ENCODE assay signal across 2 cellular contexts in genomic region chr1:201502511-201502857, GRCh38.
TF ChIP-seq lines count a peak whose summit lies in the region.

No MANE protein-coding gene starts in this region.

TF ChIP-seq in SK-N-SH treated with all-trans-retinoic acid at 6 μM for 48 hours, 23 proteins besides CTCF, POLR2A, EP300 and RAD21:
- TF ChIP-seq ZNF8 (CRISPR knock-in tag; IDR thresholded peaks at IDR 0.05) = no peak
- TF ChIP-seq RARB (CRISPR knock-in tag; IDR thresholded peaks at IDR 0.05) = peak; percentile 56
TF ChIP-seq in SK-N-SH treated with all-trans-retinoic acid at 6 μM for 48 hours: peak in this region for 1.

TF ChIP-seq in SK-N-SH, 30 proteins besides CTCF, POLR2A, EP300 and RAD21:
- TF ChIP-seq GABPA (IDR thresholded peaks at IDR 0.05; ENCODE audit: low read depth) (no peak), TAF1 (IDR thresholded peaks at IDR 0.05; ENCODE audit: borderline replicate concordance, low read depth, low read length) (no peak), NRF1 (IDR thresholded peaks at IDR 0.05; ENCODE audit: low read depth, low read length) (no peak), MXI1 (IDR thresholded peaks at IDR 0.05; ENCODE audit: low read depth, low read length) (no peak), CHD2 (IDR thresholded peaks at IDR 0.05; ENCODE audit: low read length, partially characterized antibody) (no peak), USF2 (IDR thresholded peaks at IDR 0.05; ENCODE audit: borderline replicate concordance, low read depth, low read length) (no peak), ZBTB33 (IDR thresholded peaks at IDR 0.05; ENCODE audit: borderline replicate concordance, low read depth) (no peak), NFIC (IDR thresholded peaks at IDR 0.05; ENCODE audit: borderline replicate concordance) (no peak)
